8 cellular contexts compared by ENCODE assay signal in genomic region chr12:128817115-128818015, GRCh38. TPM values are rescaled to one million over a fixed set of nuclear protein-coding genes. Genes with fewer than 3 reads are reported as not detected.
DNase-seq lines count a peak whose midpoint lies in the region; ATAC-seq and TF ChIP-seq lines count a peak whose summit lies in the region.

No MANE protein-coding gene starts in this region.

- no peak for DNase-seq in CD8-positive, alpha-beta T cell
- no peak for DNase-seq in activated naive CD8-positive, alpha-beta T cell treated with anti-CD3 and anti-CD28 coated beads, Interleukin-2, amount 10 ng/mL, durations not matched to agents 7 days and 5 days
- DNase-seq in hippocampal formation (lab: John Stamatoyannopoulos, UW) (peak; percentile 20 to 52), stomach (peak; percentile 41), NCI-H1105 (lab: John Stamatoyannopoulos, UW) (no peak)
- DNase-seq in stimulated activated CD4-positive, alpha-beta T cell treated with anti-CD3 and anti-CD28 coated beads, Interleukin-15, amount 100 ng/mL, for 24 hours, result no peak

- WGBS in stomach, 5 donors, result 47 to 59% (median 47%) methylated on average over 8 of the region's 8 CpGs

- no peak overlapping the region for H3K4me3 ChIP-seq in CD8-positive, alpha-beta T cell (ENCODE audit: low read depth, low read length)
- no peak overlapping the region for H3K4me3 ChIP-seq in stomach

- TF ChIP-seq EP300 in stomach (IDR thresholded peaks at IDR 0.05), result no peak

- H3K4me1 Mint-ChIP-seq in CD8-positive, alpha-beta T cell (ENCODE audit: low read depth), result peaks cover 63% of the 10 kb centered on the region
- H3K4me1 Mint-ChIP-seq in activated naive CD8-positive, alpha-beta T cell treated with anti-CD3 and anti-CD28 coated beads, Interleukin-2, amount 10 ng/mL, durations not matched to agents 7 days and 5 days, result peaks cover 41% of the 10 kb centered on the region

- H3K36me3 Mint-ChIP-seq in CD8-positive, alpha-beta T cell, result peaks cover 36% of the 10 kb centered on the region
- peaks cover 27% of the 10 kb centered on the region for H3K36me3 Mint-ChIP-seq in activated naive CD8-positive, alpha-beta T cell treated with anti-CD3 and anti-CD28 coated beads, Interleukin-2, amount 10 ng/mL, durations not matched to agents 7 days and 5 days

- peak; percentile 25 for ATAC-seq in CD8-positive, alpha-beta T cell
- peak; percentile 37 for ATAC-seq in GM19351 (IDR thresholded peaks at IDR 0.05; ENCODE audit: unreplicated experiment)
- ATAC-seq in HG03378 (IDR thresholded peaks at IDR 0.05; ENCODE audit: unreplicated experiment), result peak; percentile 37
- no peak for ATAC-seq in activated naive CD8-positive, alpha-beta T cell treated with anti-CD3 and anti-CD28 coated beads, Interleukin-2, amount 10 ng/mL, durations not matched to agents 7 days and 5 days (ENCODE audit: low read depth)

- H3K27me3 ChIP-seq in CD8-positive, alpha-beta T cell (ENCODE audit: insufficient read depth, low read length), result no peaks in the 10 kb centered on the region
- no peaks in the 10 kb centered on the region for H3K27me3 ChIP-seq in stomach

- no peaks in the 10 kb centered on the region for H3K9me3 Mint-ChIP-seq in CD8-positive, alpha-beta T cell
- H3K9me3 Mint-ChIP-seq in activated naive CD8-positive, alpha-beta T cell treated with anti-CD3 and anti-CD28 coated beads, Interleukin-2, amount 10 ng/mL, durations not matched to agents 7 days and 5 days, result no peaks in the 10 kb centered on the region

- no peaks in the 10 kb centered on the region for H3K9me3 ChIP-seq in CD8-positive, alpha-beta T cell (ENCODE audit: low read length)
- no peaks in the 10 kb centered on the region for H3K9me3 ChIP-seq in stomach

- H3K27ac Mint-ChIP-seq in CD8-positive, alpha-beta T cell, result peak overlapping the region; percentile 28
- peak overlapping the region; percentile 51 for H3K27ac Mint-ChIP-seq in activated naive CD8-positive, alpha-beta T cell treated with anti-CD3 and anti-CD28 coated beads, Interleukin-2, amount 10 ng/mL, durations not matched to agents 7 days and 5 days

- H3K36me3 ChIP-seq in CD8-positive, alpha-beta T cell (ENCODE audit: insufficient read depth, low read length), result no peaks in the 10 kb centered on the region
- peaks cover 7 to 28% (median 23%) of the 10 kb centered on the region in 4 donors for H3K36me3 ChIP-seq in stomach

- CTCF ChIA-PET in CD8-positive, alpha-beta T cell (lab: Charles Lee), result no interaction called here

- no peak for TF ChIP-seq CTCF in CD8-positive, alpha-beta T cell (IDR thresholded peaks at IDR 0.05)
- no peak for TF ChIP-seq CTCF in stomach (IDR thresholded peaks at IDR 0.05)

- no peak for TF ChIP-seq POLR2A in stomach (IDR thresholded peaks at IDR 0.05)

- intact Hi-C loops in CD8-positive, alpha-beta T cell (cut with DNase I, micrococcal nuclease), result no loop called here
- intact Hi-C loops in stomach (cut with DNase I; ENCODE audit: low total_unique reads), result no loop called here

- no peaks in the 10 kb centered on the region for H3K27me3 Mint-ChIP-seq in CD8-positive, alpha-beta T cell (ENCODE audit: low read depth)
- no peaks in the 10 kb centered on the region for H3K27me3 Mint-ChIP-seq in activated naive CD8-positive, alpha-beta T cell treated with anti-CD3 and anti-CD28 coated beads, Interleukin-2, amount 10 ng/mL, durations not matched to agents 7 days and 5 days

- H3K4me1 ChIP-seq in CD8-positive, alpha-beta T cell (ENCODE audit: insufficient read depth, low read length), result peaks cover 43% of the 10 kb centered on the region
- H3K4me1 ChIP-seq in stomach, result peaks cover 35 to 86% (median 52%) of the 10 kb centered on the region in 4 donors

- POLR2A ChIA-PET in CD8-positive, alpha-beta T cell (lab: Charles Lee), result interaction anchor here (0.8 kb wide), 1 partner anchor 9 kb away, joined by 3 read pairs; no protein-coding TSS in a partner anchor
- POLR2A ChIA-PET in activated naive CD8-positive, alpha-beta T cell treated with anti-CD3 and anti-CD28 coated beads, Interleukin-2, amount 10 ng/mL, durations not matched to agents 7 days and 5 days (lab: Charles Lee), result no interaction called here

- peak overlapping the region; percentile 15 for H3K27ac ChIP-seq in CD8-positive, alpha-beta T cell (ENCODE audit: low read depth, low read length)
- peak overlapping the region in 4 of 5 donors; percentile 36 to 96 (median 72) for H3K27ac ChIP-seq in stomach

- peak overlapping the region; percentile 6 for H3K4me3 Mint-ChIP-seq in CD8-positive, alpha-beta T cell
- H3K4me3 Mint-ChIP-seq in activated naive CD8-positive, alpha-beta T cell treated with anti-CD3 and anti-CD28 coated beads, Interleukin-2, amount 10 ng/mL, durations not matched to agents 7 days and 5 days, result no peak overlapping the region

RNA-seq across cellular contexts. Expression of gene SLC15A4, which starts 6.4 kb away (rescaled TPM):
- 10 to 100 TPM; 19.1 to 20.3 TPM for total RNA-seq in CD8-positive, alpha-beta T cell
- total RNA-seq in activated naive CD8-positive, alpha-beta T cell treated with anti-CD3 and anti-CD28 coated beads, Interleukin-2, amount 10 ng/mL, durations not matched to agents 7 days and 5 days, result 10 to 100 TPM; 21.4 to 25.8 TPM
- 10 to 100 TPM in 2 of 5 donors, 1 to 10 TPM in 2, under 1 TPM in 1; 0.89 to 37.8 (median 2.3) TPM for total RNA-seq in stomach
- polyA plus RNA-seq in stomach, result 1 to 10 TPM; 3.7 to 9.3 (median 4.7) TPM

RNA-seq across cellular contexts. Expression of gene GLT1D1, which starts 35.9 kb away (rescaled TPM):
- not detected for total RNA-seq in CD8-positive, alpha-beta T cell
- not detected for total RNA-seq in activated naive CD8-positive, alpha-beta T cell treated with anti-CD3 and anti-CD28 coated beads, Interleukin-2, amount 10 ng/mL, durations not matched to agents 7 days and 5 days
- total RNA-seq in stomach, result 1 to 10 TPM in 1 of 5 donors, not detected in 4; 1.3 TPM
- polyA plus RNA-seq in stomach, result under 1 TPM; 0.13 to 0.92 (median 0.87) TPM

Comparison
In these comparisons a context has a peak if more than half of its experiments do, and no peak if none do; other contexts are left out.
1. DNase-seq: peak in hippocampal formation (2 of 2) and stomach (single experiment); none in CD8-positive, alpha-beta T cell (0 of 7), activated naive CD8-positive, alpha-beta T cell treated with anti-CD3 and anti-CD28 coated beads, Interleukin-2, amount 10 ng/mL, durations not matched to agents 7 days and 5 days (single experiment), stimulated activated CD4-positive, alpha-beta T cell treated with anti-CD3 and anti-CD28 coated beads, Interleukin-15, amount 100 ng/mL, for 24 hours (single experiment) and NCI-H1105 (single experiment).